Comparison of ENCODE assay signal across 11 cellular contexts in the genomic region with DNA sequence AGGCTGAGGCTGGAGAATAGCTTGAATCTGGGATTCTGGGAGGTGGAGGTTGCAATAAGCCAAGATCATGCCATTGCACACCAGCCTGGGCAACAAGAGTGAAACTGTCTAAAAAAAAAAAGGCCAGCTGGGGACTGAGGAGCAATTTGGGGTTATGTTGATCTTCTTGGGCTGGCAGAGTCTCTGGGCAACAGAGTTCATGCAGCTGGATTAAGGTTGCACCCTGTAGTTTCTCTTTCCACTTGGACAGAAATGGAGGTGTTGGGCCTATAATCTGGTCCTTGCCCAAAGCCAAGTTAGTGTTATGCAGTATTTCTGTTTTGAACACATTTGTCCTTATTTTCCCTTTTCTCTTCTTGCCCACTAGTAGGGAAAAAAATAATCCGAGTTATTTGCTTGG.
"Had no signal": no experiment of that assay in that cellular context is flagged by ENCODE, and none has a peak within 500 bp of the region (broad histone marks: within the 10 kb centered on the region; RNA-seq: fewer than 3 reads in every experiment).

No MANE protein-coding gene starts in this region.

- H3K4me3 ChIP-seq: adrenal gland, gastrocnemius medialis, left lung had no signal

- H3K27me3 ChIP-seq: adrenal gland, gastrocnemius medialis, left lung had no signal

- H3K4me3 Mint-ChIP-seq: central memory CD8-positive, alpha-beta T cell; stimulated activated naive B cell treated with anti-CD40 and anti-IgM and Interleukin-4, amounts not matched to agents 10 μg/mL and 1 μg/mL and 100 μg/mL, for 72 hours had no signal

- H3K27ac Mint-ChIP-seq: stimulated activated naive B cell treated with anti-CD40 and anti-IgM and Interleukin-4, amounts not matched to agents 10 μg/mL and 1 μg/mL and 100 μg/mL, for 72 hours had no signal

- DNase-seq: activated naive CD4-positive, alpha-beta T cell treated with anti-CD3 and anti-CD28 coated beads, Interleukin-2, amount 50 U/mL, for 16 hours; activated T-cell treated with anti-CD3 and anti-CD28 coated beads, Interleukin-2, amount 50 U/mL, for 1 hour; cortex of kidney; effector CD8-positive, alpha-beta T cell; gastrocnemius medialis; left lung; stimulated activated CD4-positive, alpha-beta T cell treated with anti-CD3 and anti-CD28 coated beads, Interleukin-2, amount 100 ng/mL, for 24 hours; stimulated activated naive B cell treated with anti-CD40 and anti-IgM and Interleukin-4, amounts not matched to agents 10 μg/mL and 1 μg/mL and 100 μg/mL, for 72 hours; T-helper 2 cell had no signal

- H3K36me3 ChIP-seq: adrenal gland, gastrocnemius medialis, left lung had no signal

- H3K4me1 ChIP-seq: left lung had no signal

- H3K9me3 ChIP-seq: adrenal gland, gastrocnemius medialis, left lung had no signal

- H3K4me1 Mint-ChIP-seq: central memory CD8-positive, alpha-beta T cell; stimulated activated naive B cell treated with anti-CD40 and anti-IgM and Interleukin-4, amounts not matched to agents 10 μg/mL and 1 μg/mL and 100 μg/mL, for 72 hours had no signal

- H3K27me3 Mint-ChIP-seq: central memory CD8-positive, alpha-beta T cell; stimulated activated naive B cell treated with anti-CD40 and anti-IgM and Interleukin-4, amounts not matched to agents 10 μg/mL and 1 μg/mL and 100 μg/mL, for 72 hours had no signal

- ATAC-seq: stimulated activated naive B cell treated with anti-CD40 and anti-IgM and Interleukin-4, amounts not matched to agents 10 μg/mL and 1 μg/mL and 100 μg/mL, for 72 hours had no signal

- H3K9me3 Mint-ChIP-seq: central memory CD8-positive, alpha-beta T cell; stimulated activated naive B cell treated with anti-CD40 and anti-IgM and Interleukin-4, amounts not matched to agents 10 μg/mL and 1 μg/mL and 100 μg/mL, for 72 hours had no signal

- H3K36me3 Mint-ChIP-seq: stimulated activated naive B cell treated with anti-CD40 and anti-IgM and Interleukin-4, amounts not matched to agents 10 μg/mL and 1 μg/mL and 100 μg/mL, for 72 hours had no signal
